ENCODE assay signal across 8 cellular contexts in genomic region chr13:48038763-48039162, GRCh38. TPM values are rescaled to one million over a fixed set of nuclear protein-coding genes. Genes with fewer than 3 reads are reported as not detected.
DNase-seq lines count a peak whose midpoint lies in the region; ATAC-seq and TF ChIP-seq lines count a peak whose summit lies in the region.

No MANE protein-coding gene starts in this region.

- no peak overlapping the region for H2BK120ac ChIP-seq in mesenchymal stem cell (ENCODE audit: low read depth, low read length)

- H2BK5ac ChIP-seq in mesenchymal stem cell (ENCODE audit: low read depth, low read length, poor library complexity, severe bottlenecking) = no peak overlapping the region

- TF ChIP-seq CTCF in CD14-positive monocyte (IDR thresholded peaks at IDR 0.05) (no peak), HFFc6 (IDR thresholded peaks at IDR 0.05) (no peak)

- peak overlapping the region in 1 of 2 experiments; percentile 91 for H3K4me3 ChIP-seq in mesenchymal stem cell (ENCODE audit: insufficient read depth in 1 of 2, low read depth in 1 of 2, low read length in 2 of 2)

- H4K91ac ChIP-seq in mesenchymal stem cell (ENCODE audit: low read length) = no peak overlapping the region

- H3K23ac ChIP-seq in mesenchymal stem cell (ENCODE audit: low read length in 2 of 2) = no peak overlapping the region

- no peak overlapping the region for H2AK5ac ChIP-seq in mesenchymal stem cell (ENCODE audit: low read length, severe bottlenecking)

- H3K4me1 Mint-ChIP-seq in CD14-positive monocyte (peaks cover 24% of the 10 kb centered on the region), HFFc6 (ENCODE audit: low read depth) (peaks cover 53% of the 10 kb centered on the region)
- peaks cover 47% of the 10 kb centered on the region for H3K4me1 Mint-ChIP-seq in activated naive CD8-positive, alpha-beta T cell treated with anti-CD3 and anti-CD28 coated beads, Interleukin-2, amount 50 U/mL, for 24 hours

- H3K9me3 ChIP-seq in mesenchymal stem cell (ENCODE audit: control insufficient read depth, low read length) = no peaks in the 10 kb centered on the region

- H3K9me3 Mint-ChIP-seq in CD14-positive monocyte (peaks cover 3 to 14% (median 9%) of the 10 kb centered on the region in 7 donors), HFFc6 (no peaks in the 10 kb centered on the region)
- H3K9me3 Mint-ChIP-seq in activated naive CD8-positive, alpha-beta T cell treated with anti-CD3 and anti-CD28 coated beads, Interleukin-2, amount 50 U/mL, for 24 hours = no peaks in the 10 kb centered on the region

- no peak for ATAC-seq in activated naive CD8-positive, alpha-beta T cell treated with anti-CD3 and anti-CD28 coated beads, Interleukin-2, amount 50 U/mL, for 24 hours
- ATAC-seq in HG02973 (IDR thresholded peaks at IDR 0.05; ENCODE audit: unreplicated experiment) (no peak), GM21576 (IDR thresholded peaks at IDR 0.05; ENCODE audit: unreplicated experiment) (no peak), GM21619 (IDR thresholded peaks at IDR 0.05; ENCODE audit: unreplicated experiment) (no peak)

- H3K14ac ChIP-seq in mesenchymal stem cell (ENCODE audit: low read length in 2 of 2) = no peak overlapping the region

- intact Hi-C loops in CD14-positive monocyte (cut with micrococcal nuclease) = loop anchor here in 1 of 2 donors (5.0 kb wide), 1 partner anchor 59 kb away; the partner anchor contains the start of gene MED4

- H2BK15ac ChIP-seq in mesenchymal stem cell (ENCODE audit: low read depth, poor library complexity, severe bottlenecking) = no peak overlapping the region

- H2AFZ ChIP-seq in mesenchymal stem cell (ENCODE audit: low read depth, low read length) = no peak overlapping the region

- DNase-seq in CD14-positive monocyte (ENCODE audit: low spot score) = no peak
- DNase-seq in HFFc6 = peak; percentile 0
- no peak for DNase-seq in activated naive CD8-positive, alpha-beta T cell treated with anti-CD3 and anti-CD28 coated beads, Interleukin-2, amount 50 U/mL, for 24 hours
- DNase-seq in mesenchymal stem cell = peak; percentile 8
- no peak for DNase-seq in activated gamma-delta T cell treated with Interleukin-2 at 50 U/mL for 16 hours

- peak overlapping the region; percentile 35 for H4K8ac ChIP-seq in mesenchymal stem cell (ENCODE audit: low read length)

- H3K4me3 Mint-ChIP-seq in CD14-positive monocyte (peak overlapping the region; percentile 84 to 94), HFFc6 (peak overlapping the region; percentile 97)
- peak overlapping the region; percentile 96 for H3K4me3 Mint-ChIP-seq in activated naive CD8-positive, alpha-beta T cell treated with anti-CD3 and anti-CD28 coated beads, Interleukin-2, amount 50 U/mL, for 24 hours

- H3K9ac ChIP-seq in mesenchymal stem cell (ENCODE audit: low read length) = peak overlapping the region; percentile 92

- peaks cover 6% of the 10 kb centered on the region for H3K4me1 ChIP-seq in mesenchymal stem cell (ENCODE audit: control insufficient read depth, insufficient read depth, low read depth, low read length)

- H3K27ac ChIP-seq in mesenchymal stem cell (ENCODE audit: low read length, poor library complexity, severe bottlenecking) = no peak overlapping the region

- H3K79me1 ChIP-seq in mesenchymal stem cell (replicated peaks; ENCODE audit: low read length, poor library complexity, severe bottlenecking) = peaks cover 24% of the 10 kb centered on the region

- H3K18ac ChIP-seq in mesenchymal stem cell (ENCODE audit: low read depth in 1 of 2, low read length in 2 of 2) = no peak overlapping the region

- peaks cover 29 to 45% of the 10 kb centered on the region in 2 donors for H3K36me3 Mint-ChIP-seq in CD14-positive monocyte
- peaks cover 11% of the 10 kb centered on the region for H3K36me3 Mint-ChIP-seq in HFFc6 (ENCODE audit: low read depth)
- peaks cover 17% of the 10 kb centered on the region for H3K36me3 Mint-ChIP-seq in activated naive CD8-positive, alpha-beta T cell treated with anti-CD3 and anti-CD28 coated beads, Interleukin-2, amount 50 U/mL, for 24 hours (ENCODE audit: low read depth)

- no peak overlapping the region for H3K4ac ChIP-seq in mesenchymal stem cell (ENCODE audit: low read depth in 1 of 2, low read length in 2 of 2)

- peaks cover 0 to 14% of the 10 kb centered on the region in 2 experiments for H3K36me3 ChIP-seq in mesenchymal stem cell (ENCODE audit: control insufficient read depth in 1 of 2, insufficient read depth in 2 of 2, low read depth in 1 of 2, low read length in 2 of 2)

- H2BK12ac ChIP-seq in mesenchymal stem cell (ENCODE audit: low read length in 2 of 2) = no peak overlapping the region

- no peak overlapping the region for H3K4me2 ChIP-seq in mesenchymal stem cell (ENCODE audit: low read length, poor library complexity, severe bottlenecking)

- no peaks in the 10 kb centered on the region for H3K27me3 Mint-ChIP-seq in CD14-positive monocyte (ENCODE audit: low read depth in 3 of 3)
- H3K27me3 Mint-ChIP-seq in HFFc6 (ENCODE audit: insufficient read depth) = no peaks in the 10 kb centered on the region; the same call in 1 of the 2 replicates
- no peaks in the 10 kb centered on the region for H3K27me3 Mint-ChIP-seq in activated naive CD8-positive, alpha-beta T cell treated with anti-CD3 and anti-CD28 coated beads, Interleukin-2, amount 50 U/mL, for 24 hours

- H3K27me3 ChIP-seq in mesenchymal stem cell (ENCODE audit: control insufficient read depth in 1 of 2, insufficient read depth in 1 of 2, low read length in 2 of 2) = no peaks in the 10 kb centered on the region

- 100% methylated on average over 1 of the region's 1 CpG for WGBS in mesenchymal stem cell

- peak overlapping the region in 6 of 7 donors; percentile 58 to 99 (median 98) for H3K27ac Mint-ChIP-seq in CD14-positive monocyte
- peak overlapping the region; percentile 98 for H3K27ac Mint-ChIP-seq in HFFc6
- peak overlapping the region; percentile 98 for H3K27ac Mint-ChIP-seq in activated naive CD8-positive, alpha-beta T cell treated with anti-CD3 and anti-CD28 coated beads, Interleukin-2, amount 50 U/mL, for 24 hours

RNA-seq across cellular contexts. Expression of gene NUDT15, which starts 1.2 kb away (rescaled TPM):
- polyA plus RNA-seq in CD14-positive monocyte = 10 to 100 TPM; 12.6 to 13.3 TPM
- 10 to 100 TPM; 18.0 to 25.5 (median 23.7) TPM for total RNA-seq in HFFc6 (2021; fragmentation: NEBNext Ultra II Directional; extraction: Animal tissue kit (Norgen Biotek cat#: 25700))
- polyA plus RNA-seq in mesenchymal stem cell (2013, experiment 1 of 2) = 10.3 TPM
- 10.7 TPM for polyA plus RNA-seq in mesenchymal stem cell (2013, experiment 2 of 2)

RNA-seq across cellular contexts. Expression of gene SUCLA2, which starts 37.7 kb away (rescaled TPM):
- polyA plus RNA-seq in CD14-positive monocyte = 10 to 100 TPM; 34.3 to 37.2 TPM
- 10 to 100 TPM; 37.7 to 47.0 (median 42.4) TPM for total RNA-seq in HFFc6 (2021; fragmentation: NEBNext Ultra II Directional; extraction: Animal tissue kit (Norgen Biotek cat#: 25700))
- 31.9 TPM for polyA plus RNA-seq in mesenchymal stem cell (2013, experiment 1 of 2)
- 30.1 TPM for polyA plus RNA-seq in mesenchymal stem cell (2013, experiment 2 of 2)

RNA-seq across cellular contexts. Expression of gene MED4, which starts 56.1 kb away (rescaled TPM):
- polyA plus RNA-seq in CD14-positive monocyte = 10 to 100 TPM; 50.8 to 53.8 TPM
- 10 to 100 TPM; 36.1 to 43.7 (median 40.8) TPM for total RNA-seq in HFFc6 (2021; fragmentation: NEBNext Ultra II Directional; extraction: Animal tissue kit (Norgen Biotek cat#: 25700))
- polyA plus RNA-seq in mesenchymal stem cell (2013, experiment 1 of 2) = 38.8 TPM
- polyA plus RNA-seq in mesenchymal stem cell (2013, experiment 2 of 2) = 39.3 TPM

Comparison
In these comparisons a context has a peak if more than half of its experiments do, and no peak if none do; other contexts are left out.
1. DNase-seq: peak in HFFc6 (single experiment) and mesenchymal stem cell (single experiment); none in CD14-positive monocyte (single experiment), activated naive CD8-positive, alpha-beta T cell treated with anti-CD3 and anti-CD28 coated beads, Interleukin-2, amount 50 U/mL, for 24 hours (single experiment) and activated gamma-delta T cell treated with Interleukin-2 at 50 U/mL for 16 hours (single experiment).
2. Peak in every context shown above with its lines, with median percentiles within 50 percentile points of each other: H3K27ac Mint-ChIP-seq and H3K4me3 Mint-ChIP-seq.